17 cellular contexts compared by ENCODE assay signal in the genomic region with DNA sequence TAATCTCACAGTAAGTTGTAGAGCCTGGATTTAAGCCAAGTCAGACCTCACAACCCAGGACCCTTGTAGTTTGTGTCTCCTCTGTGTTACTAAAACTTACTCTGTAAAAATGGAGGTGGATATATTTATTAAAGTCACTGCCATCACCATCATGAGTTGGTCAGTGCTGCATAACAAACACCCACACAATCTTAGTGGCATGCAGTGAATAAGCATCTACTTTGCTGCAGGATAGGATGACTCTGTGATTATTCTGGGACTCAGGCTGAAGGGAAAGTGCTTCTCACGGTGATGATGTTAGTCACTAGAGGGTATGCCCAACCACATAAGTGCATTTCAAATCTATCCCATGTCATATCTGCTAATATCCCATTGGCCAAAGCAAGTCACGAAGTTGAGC.
DNase-seq lines count a peak whose midpoint lies in the region; ATAC-seq and TF ChIP-seq lines count a peak whose summit lies in the region.
"Had no signal": no experiment of that assay in that cellular context is flagged by ENCODE, and none has a peak within 500 bp of the region (broad histone marks: within the 10 kb centered on the region; RNA-seq: fewer than 3 reads in every experiment).

No MANE protein-coding gene starts in this region.

- intact Hi-C loops in activated naive CD4-positive, alpha-beta T cell treated with anti-CD3 and anti-CD28 coated beads for 36 hours (cut with micrococcal nuclease) = no loop called here

- CTCF ChIA-PET in activated naive CD4-positive, alpha-beta T cell treated with anti-CD3 and anti-CD28 coated beads for 36 hours (lab: Charles Lee) = no interaction called here

- H3K36me3 Mint-ChIP-seq in activated naive CD4-positive, alpha-beta T cell treated with anti-CD3 and anti-CD28 coated beads for 36 hours (ENCODE audit: low read depth) = no peaks in the 10 kb centered on the region
- no peaks in the 10 kb centered on the region for H3K36me3 Mint-ChIP-seq in activated naive CD4-positive, alpha-beta T cell treated with anti-CD3 and anti-CD28 coated beads, Interleukin-2, amount 50 U/mL, for 72 hours

- no peak overlapping the region for H3K27ac ChIP-seq in epithelial cell of prostate
- H3K27ac ChIP-seq: body of pancreas, KMS-11, SJCRH30, upper lobe of right lung had no signal

- no peak for TF ChIP-seq CTCF in omental fat pad (IDR thresholded peaks at IDR 0.05)

- no peak for ATAC-seq in activated naive CD4-positive, alpha-beta T cell treated with anti-CD3 and anti-CD28 coated beads, Interleukin-2, amount 50 U/mL, for 72 hours
- ATAC-seq in omental fat pad (ENCODE audit: low FRiP score) = no peak
- ATAC-seq: body of pancreas, upper lobe of right lung had no signal

- H3K4me1 Mint-ChIP-seq in activated naive CD4-positive, alpha-beta T cell treated with anti-CD3 and anti-CD28 coated beads for 36 hours (ENCODE audit: low read depth) = peaks cover 20% of the 10 kb centered on the region

- H3K4me3 Mint-ChIP-seq in activated naive CD4-positive, alpha-beta T cell treated with anti-CD3 and anti-CD28 coated beads for 36 hours = peak overlapping the region; percentile 1

- DNase-seq in activated naive CD4-positive, alpha-beta T cell treated with anti-CD3 and anti-CD28 coated beads for 36 hours = no peak
- DNase-seq in activated naive CD4-positive, alpha-beta T cell treated with anti-CD3 and anti-CD28 coated beads, Interleukin-2, amount 50 U/mL, for 72 hours (ENCODE audit: low spot score in 2 of 2) = no peak
- peak; percentile 68 for DNase-seq in NCI-H460 (ENCODE audit: extremely low read depth, low read depth)
- peak; percentile 12 for DNase-seq in epithelial cell of prostate (ENCODE audit: low read depth, low spot score)
- peak; percentile 55 for DNase-seq in superior temporal gyrus (ENCODE audit: extremely low spot score)
- no peak for DNase-seq in omental fat pad (ENCODE audit: low spot score)
- DNase-seq in NOMO-1 (lab: John Stamatoyannopoulos, UW; ENCODE audit: unreplicated experiment in 2 of 2) = no peak
- DNase-seq in activated effector memory CD4-positive, alpha-beta T cell treated with anti-CD3 and anti-CD28 coated beads, Interleukin-2, amount 50 U/mL, for 16 hours = no peak
- DNase-seq: activated CD4-positive, alpha-beta T cell treated with anti-CD3 and anti-CD28 coated beads, Interleukin-2, amount 50 U/mL, for 4 hours; activated gamma-delta T cell; body of pancreas; DMS 273 treated with DMSO at 0.1 percent for 48 hours; NCI-H1105 treated with DMSO at 0.1 percent for 48 hours; NCI-H226; SJCRH30; upper lobe of right lung had no signal

- H3K27me3 Mint-ChIP-seq in activated naive CD4-positive, alpha-beta T cell treated with anti-CD3 and anti-CD28 coated beads for 36 hours (ENCODE audit: low read depth) = no peaks in the 10 kb centered on the region

- H3K9me3 Mint-ChIP-seq in activated naive CD4-positive, alpha-beta T cell treated with anti-CD3 and anti-CD28 coated beads for 36 hours = no peaks in the 10 kb centered on the region
- peaks cover 0 to 4% of the 10 kb centered on the region in 2 donors for H3K9me3 Mint-ChIP-seq in activated naive CD4-positive, alpha-beta T cell treated with anti-CD3 and anti-CD28 coated beads, Interleukin-2, amount 50 U/mL, for 72 hours

- H3K27ac Mint-ChIP-seq in activated naive CD4-positive, alpha-beta T cell treated with anti-CD3 and anti-CD28 coated beads for 36 hours = no peak overlapping the region
- H3K27ac Mint-ChIP-seq in activated naive CD4-positive, alpha-beta T cell treated with anti-CD3 and anti-CD28 coated beads, Interleukin-2, amount 50 U/mL, for 72 hours = no peak overlapping the region

Comparison
In these comparisons a context has a peak if more than half of its experiments do, and no peak if none do; other contexts are left out.
1. DNase-seq: peak in NCI-H460 (single experiment), epithelial cell of prostate (single experiment) and superior temporal gyrus (single experiment); none in activated naive CD4-positive, alpha-beta T cell treated with anti-CD3 and anti-CD28 coated beads for 36 hours (single experiment), activated naive CD4-positive, alpha-beta T cell treated with anti-CD3 and anti-CD28 coated beads, Interleukin-2, amount 50 U/mL, for 72 hours (0 of 2), omental fat pad (single experiment), NOMO-1 (0 of 2) and activated effector memory CD4-positive, alpha-beta T cell treated with anti-CD3 and anti-CD28 coated beads, Interleukin-2, amount 50 U/mL, for 16 hours (single experiment).